22 cellular contexts compared by ENCODE assay signal in the genomic region with DNA sequence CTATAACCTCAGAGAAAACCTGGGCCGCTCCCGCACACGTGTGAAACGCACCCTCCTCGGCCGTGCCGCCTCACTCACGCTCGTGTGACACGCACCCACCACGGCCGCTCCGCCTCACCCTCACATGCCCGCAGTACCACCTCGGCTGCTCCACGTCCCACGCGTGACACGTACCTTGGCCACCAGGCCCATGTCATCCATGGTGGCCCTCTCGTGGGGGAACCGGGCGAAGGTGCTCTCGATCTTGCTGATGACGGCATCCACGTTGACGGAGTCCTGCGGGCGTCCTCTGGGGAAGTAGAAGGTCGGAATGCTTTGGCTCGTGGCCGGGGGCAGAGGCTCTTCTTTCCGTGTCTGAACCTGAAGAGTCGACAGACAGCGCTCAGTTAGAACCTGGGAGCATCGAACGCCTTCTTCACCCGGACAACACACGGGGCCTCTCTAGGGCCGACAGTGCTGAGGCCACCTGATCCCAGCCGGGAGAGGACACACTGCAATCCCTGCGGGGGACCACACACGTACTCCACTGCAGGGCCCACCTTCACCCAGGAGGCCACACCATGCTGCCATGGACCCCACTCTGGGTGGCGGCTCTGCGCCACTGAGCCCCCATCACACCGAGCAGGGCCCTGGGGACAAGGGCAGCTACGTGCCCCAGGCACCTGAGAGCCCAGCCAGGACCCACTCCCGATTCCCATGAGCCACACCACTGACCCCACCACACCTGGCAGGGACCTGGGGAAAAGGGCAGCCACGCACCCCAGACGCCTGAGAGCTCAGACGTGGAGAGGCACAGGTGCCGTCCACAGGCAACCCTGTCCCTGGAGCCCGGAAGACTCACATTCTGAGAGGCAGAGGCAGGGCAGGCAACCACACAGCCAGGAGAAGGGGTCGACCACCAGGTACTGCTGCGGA. TPM values are rescaled to one million over a fixed set of nuclear protein-coding genes. Genes with fewer than 3 reads are reported as not detected.
DNase-seq lines count a peak whose midpoint lies in the region; ATAC-seq, FAIRE-seq and TF ChIP-seq lines count a peak whose summit lies in the region.
"Had no signal": no experiment of that assay in that cellular context is flagged by ENCODE, and none has a peak within 500 bp of the region (broad histone marks: within the 10 kb centered on the region; RNA-seq: fewer than 3 reads in every experiment).

No MANE protein-coding gene starts in this region.

- H3K27me3 Mint-ChIP-seq in stimulated activated naive CD8-positive, alpha-beta T cell treated with anti-CD3 and anti-CD28 coated beads, Interleukin-15, amount 100 ng/mL, for 72 hours = no peaks in the 10 kb centered on the region
- H3K27me3 Mint-ChIP-seq: CD4-positive, alpha-beta T cell had no signal

- H4K5ac ChIP-seq in H1 (ENCODE audit: insufficient read length, low read depth, low read length) = no peak overlapping the region

- peaks cover 0 to 4% of the 10 kb centered on the region in 2 experiments; a peak in 1 of 4 replicates for H3K9me3 ChIP-seq in H1 (ENCODE audit: insufficient read depth in 2 of 2, low read depth in 1 of 2, low read length in 1 of 2)
- H3K9me3 ChIP-seq in HepG2 (ENCODE audit: low read length) = no peaks in the 10 kb centered on the region

- no peak overlapping the region for H2BK120ac ChIP-seq in H1 (replicated peaks; ENCODE audit: low read depth, low read length)

- TF ChIP-seq CTCF in H1 (IDR thresholded peaks at IDR 0.05; ENCODE audit: control extremely low read depth in 1 of 3, insufficient read depth in 1 of 3, low read depth in 1 of 3, low read length in 3 of 3) (no peak), HepG2 (CRISPR knock-in tag; IDR thresholded peaks at IDR 0.05) (no peak)

- H3K27ac ChIP-seq in H1 (ENCODE audit: low read depth, low read length) (no peak overlapping the region), HepG2 (ENCODE audit: extremely low read length, insufficient read depth, low read length) (no peak overlapping the region)
- H3K27ac ChIP-seq: A549, GM23248 had no signal

- ATAC-seq in HepG2 = no peak; the same call in 2 of the 3 replicates
- ATAC-seq in stimulated activated effector memory CD8-positive, alpha-beta T cell treated with anti-CD3 and anti-CD28 coated beads, Interleukin-12 subunit alpha, Interleukin-12 subunit beta, amount 100 ng/mL, for 72 hours = peak; percentile 20
- no peak for ATAC-seq in stimulated activated naive CD8-positive, alpha-beta T cell treated with anti-CD3 and anti-CD28 coated beads, Interleukin-15, amount 100 ng/mL, for 72 hours
- ATAC-seq: A549, GM12878 had no signal

- no peak for FAIRE-seq in H1 (lab: Jason Lieb, UNC)
- no peak for FAIRE-seq in HepG2 (lab: Jason Lieb, UNC)
- FAIRE-seq: A549, GM12878, RCC 7860 had no signal

- peak overlapping the region; percentile 68; the same call in 1 of the 2 replicates for H4K8ac ChIP-seq in H1 (ENCODE audit: extremely low read depth, insufficient read depth, low read length)

- no peak overlapping the region for H2AFZ ChIP-seq in H1 (ENCODE audit: low read length)
- H2AFZ ChIP-seq in HepG2 (ENCODE audit: low read length) = no peak overlapping the region
- H2AFZ ChIP-seq: GM23248 had no signal

- H3K4ac ChIP-seq in H1 (replicated peaks; ENCODE audit: insufficient read length, low read depth, low read length) = no peak overlapping the region

- peaks cover 4 to 24% (median 15%) of the 10 kb centered on the region in 4 experiments; a peak in 6 of 8 replicates for H3K36me3 ChIP-seq in H1 (ENCODE audit: control insufficient read depth in 2 of 4, insufficient read depth in 4 of 4, low read length in 3 of 4)
- H3K36me3 ChIP-seq in HepG2 (replicated peaks in 1 of 2; ENCODE audit: control insufficient read depth in 1 of 2, insufficient read depth in 2 of 2, low read length in 2 of 2) = peaks cover 2 to 10% of the 10 kb centered on the region in 2 experiments; a peak in 1 of 5 replicates

- no peaks in the 10 kb centered on the region for H3K23me2 ChIP-seq in H1 (ENCODE audit: low read depth, low read length)

- H3K4me1 ChIP-seq in H1 (replicated peaks in 1 of 4; ENCODE audit: control insufficient read depth in 3 of 4, insufficient read depth in 4 of 4, low read length in 3 of 4) (no peaks in the 10 kb centered on the region), HepG2 (ENCODE audit: insufficient read depth, low read length) (no peaks in the 10 kb centered on the region)
- H3K4me1 ChIP-seq: Caco-2 had no signal

- peaks cover 0 to 51% of the 10 kb centered on the region in 2 experiments; a peak in 2 of 4 replicates for H3K79me2 ChIP-seq in H1 (ENCODE audit: control insufficient read depth in 1 of 2, insufficient read depth in 2 of 2, low read length in 2 of 2)
- H3K79me2 ChIP-seq in HepG2 (ENCODE audit: insufficient read depth, low read length) = no peaks in the 10 kb centered on the region

- POLR2A ChIA-PET in H1 (lab: Charles Lee; ENCODE audit: partially characterized antibody) = no interaction called here
- POLR2A ChIA-PET in HepG2 (lab: Yijun Ruan, JAX) = no interaction called here

- H2AK5ac ChIP-seq in H1 (ENCODE audit: low read depth, low read length) = no peak overlapping the region

- H2BK12ac ChIP-seq in H1 (ENCODE audit: low read depth, low read length) = no peak overlapping the region

- H3K9ac ChIP-seq in H1 (replicated peaks in 1 of 4; ENCODE audit: extremely low read depth in 1 of 4, low read depth in 3 of 4, low read length in 3 of 4) = no peak overlapping the region
- H3K9ac ChIP-seq in HepG2 (ENCODE audit: insufficient read depth, low read depth, low read length) = no peak overlapping the region
- H3K9ac ChIP-seq: GM23248 had no signal

- CTCF ChIA-PET in H1 (lab: Charles Lee; ENCODE audit: partially characterized antibody) (no interaction called here), HepG2 (lab: Yijun Ruan, JAX; ENCODE audit: low intra/inter-chr PET ratio, low total read pairs) (no interaction called here)

- no peak for TF ChIP-seq POLR2A in H1 (IDR thresholded peaks at IDR 0.05; ENCODE audit: control extremely low read depth in 1 of 2, low read depth in 2 of 2, low read length in 2 of 2)
- no peak for TF ChIP-seq POLR2A in HepG2 (IDR thresholded peaks at IDR 0.05; ENCODE audit: insufficient read depth in 1 of 2, low read depth in 2 of 2, low read length in 2 of 2)

- peaks cover 27% of the 10 kb centered on the region for H3K4me1 Mint-ChIP-seq in stimulated activated effector memory CD8-positive, alpha-beta T cell treated with anti-CD3 and anti-CD28 coated beads, Interleukin-12 subunit alpha, Interleukin-12 subunit beta, amount 100 ng/mL, for 72 hours
- H3K4me1 Mint-ChIP-seq in stimulated activated naive CD8-positive, alpha-beta T cell treated with anti-CD3 and anti-CD28 coated beads, Interleukin-15, amount 100 ng/mL, for 72 hours = peaks cover 30% of the 10 kb centered on the region

- H4K91ac ChIP-seq in H1 (replicated peaks; ENCODE audit: insufficient read length, low read length) = no peak overlapping the region

- H3K14ac ChIP-seq in H1 (ENCODE audit: insufficient read length) = no peak overlapping the region

- no peak for TF ChIP-seq RAD21 in H1 (IDR thresholded peaks at IDR 0.05 in 1 of 2, conservative IDR thresholded peaks at IDR 0.05 in 1 of 2; ENCODE audit: low read depth in 2 of 2, low read length in 2 of 2)
- no peak for TF ChIP-seq RAD21 in HepG2 (CRISPR knock-in tag; IDR thresholded peaks at IDR 0.05)

- TF ChIP-seq EP300 in H1 (IDR thresholded peaks at IDR 0.05; ENCODE audit: borderline replicate concordance in 1 of 2, low read depth in 2 of 2, low read length in 2 of 2) (no peak), HepG2 (IDR thresholded peaks at IDR 0.05; ENCODE audit: low read depth in 2 of 2, low read length in 2 of 2) (no peak), HepG2 (CRISPR knock-in tag; IDR thresholded peaks at IDR 0.05; ENCODE audit: borderline replicate concordance) (no peak)

- H3K27me3 ChIP-seq in H1 (replicated peaks in 1 of 4; ENCODE audit: control insufficient read depth in 3 of 4, extremely low read depth in 1 of 4, insufficient read depth in 3 of 4, low read length in 3 of 4) = no peaks in the 10 kb centered on the region
- H3K27me3 ChIP-seq in HepG2 (ENCODE audit: control insufficient read depth in 1 of 2, insufficient read depth in 2 of 2, low read length in 2 of 2) = no peaks in the 10 kb centered on the region

- no peak overlapping the region for H2BK15ac ChIP-seq in H1 (ENCODE audit: low read length)

- peaks cover 21% of the 10 kb centered on the region for H3K79me1 ChIP-seq in H1 (ENCODE audit: low read depth, low read length)

- H3K18ac ChIP-seq in H1 (ENCODE audit: extremely low read depth, low read length) = no peak overlapping the region

- no TSS peak for BruUV-seq in HepG2 (replicated peaks; lab: Mats Ljungman, UMichigan)

- H4K20me1 ChIP-seq in H1 (replicated peaks in 1 of 2; ENCODE audit: control insufficient read depth in 1 of 2, insufficient read depth in 2 of 2, low read length in 2 of 2) (peaks cover 3 to 17% of the 10 kb centered on the region in 2 experiments), HepG2 (ENCODE audit: insufficient read depth, low read length) (0 out of 2 replicates have a peak, but pooled peaks cover 2% of the 10 kb centered on the region)

- no peak overlapping the region for H3K4me3 Mint-ChIP-seq in stimulated activated effector memory CD8-positive, alpha-beta T cell treated with anti-CD3 and anti-CD28 coated beads, Interleukin-12 subunit alpha, Interleukin-12 subunit beta, amount 100 ng/mL, for 72 hours
- no peak overlapping the region for H3K4me3 Mint-ChIP-seq in stimulated activated naive CD8-positive, alpha-beta T cell treated with anti-CD3 and anti-CD28 coated beads, Interleukin-15, amount 100 ng/mL, for 72 hours
- H3K4me3 Mint-ChIP-seq: CD4-positive, alpha-beta T cell had no signal

- no peaks in the 10 kb centered on the region for H3K36me3 Mint-ChIP-seq in stimulated activated effector memory CD8-positive, alpha-beta T cell treated with anti-CD3 and anti-CD28 coated beads, Interleukin-12 subunit alpha, Interleukin-12 subunit beta, amount 100 ng/mL, for 72 hours

- H2BK5ac ChIP-seq in H1 (ENCODE audit: low read depth, low read length) = no peak overlapping the region; the same call in 1 of the 2 replicates

- H3K9me3 Mint-ChIP-seq in stimulated activated effector memory CD8-positive, alpha-beta T cell treated with anti-CD3 and anti-CD28 coated beads, Interleukin-12 subunit alpha, Interleukin-12 subunit beta, amount 100 ng/mL, for 72 hours = peaks cover 6% of the 10 kb centered on the region
- H3K9me3 Mint-ChIP-seq in stimulated activated naive CD8-positive, alpha-beta T cell treated with anti-CD3 and anti-CD28 coated beads, Interleukin-15, amount 100 ng/mL, for 72 hours = peaks cover 23 to 47% of the 10 kb centered on the region in 2 donors
- H3K9me3 Mint-ChIP-seq: CD4-positive, alpha-beta T cell had no signal

- no peak overlapping the region for H3K4me2 ChIP-seq in H1 (ENCODE audit: insufficient read depth in 1 of 2, low read depth in 2 of 2, low read length in 2 of 2)
- no peak overlapping the region for H3K4me2 ChIP-seq in HepG2 (ENCODE audit: low read depth, low read length)
- H3K4me2 ChIP-seq: A549 had no signal

- intact Hi-C loops in HepG2 (cut with micrococcal nuclease; ENCODE audit: unreplicated experiment) = no loop called here

- DNase-seq in D341Med (ENCODE audit: low spot score) (peak; percentile 22), H1 (ENCODE audit: low read depth in 1 of 2, low spot score in 2 of 2) (no peak), HepG2 (ENCODE audit: low spot score) (no peak), RPMI8226 (no peak), HPDE6-E6E7 (ENCODE audit: extremely low spot score) (no peak)
- DNase-seq in stimulated activated effector memory CD8-positive, alpha-beta T cell treated with anti-CD3 and anti-CD28 coated beads, Interleukin-12 subunit alpha, Interleukin-12 subunit beta, amount 100 ng/mL, for 72 hours (ENCODE audit: low spot score in 2 of 2) = no peak
- DNase-seq in stimulated activated naive CD8-positive, alpha-beta T cell treated with anti-CD3 and anti-CD28 coated beads, Interleukin-15, amount 100 ng/mL, for 72 hours = no peak
- DNase-seq: Caco-2; CD4-positive, alpha-beta T cell; EL; GM23248; KG1; NCI-H1105 treated with DMSO at 0.1 percent for 48 hours; NCI-H1694; NCI-H2081 treated with DMSO at 0.1 percent for 48 hours; NCI-H446 treated with DMSO at 0.1 percent for 48 hours; NCI-H69; NK-92 treated with Interleukin-12 subunit alpha and Interleukin-12 subunit beta, amount 100 ng/mL, for 24 hours; SIG-M5 had no signal

- H3K56ac ChIP-seq in H1 (replicated peaks; ENCODE audit: insufficient read length, low read depth, low read length) = no peak overlapping the region

- H3K23ac ChIP-seq in H1 (ENCODE audit: insufficient read length) = no peak overlapping the region

- in situ Hi-C loops in HepG2 (cut with HindIII; ENCODE audit: extremely low pct_ligation_motif_present, low pct_unique_long_range_greater_than_20kb) = no loop called here

- no peak overlapping the region for H3K27ac Mint-ChIP-seq in stimulated activated effector memory CD8-positive, alpha-beta T cell treated with anti-CD3 and anti-CD28 coated beads, Interleukin-12 subunit alpha, Interleukin-12 subunit beta, amount 100 ng/mL, for 72 hours
- peak overlapping the region in 1 of 2 donors; percentile 80 for H3K27ac Mint-ChIP-seq in stimulated activated naive CD8-positive, alpha-beta T cell treated with anti-CD3 and anti-CD28 coated beads, Interleukin-15, amount 100 ng/mL, for 72 hours
- H3K27ac Mint-ChIP-seq: CD4-positive, alpha-beta T cell had no signal

- WGBS in H1 (ENCODE audit: extremely low coverage in 1 of 2, insufficient coverage in 1 of 2, insufficient read length in 1 of 2, insufficient replicate concordance in 2 of 2, low coverage in 1 of 2, low lambda C conversion rate in 2 of 2, missing lambda C conversion rate in 1 of 2), 2 experiments = 94% methylated on average over 40 of the region's 54 CpGs; no CpG with 5 or more reads in 1 of the 2 experiments
- WGBS in HepG2 (ENCODE audit: low lambda C conversion rate) = 97% methylated on average over 39 of the region's 54 CpGs

- no peak overlapping the region for H2BK20ac ChIP-seq in H1 (ENCODE audit: low read length)

- H3K4me3 ChIP-seq in H1 (ENCODE audit: extremely low read depth in 1 of 4, insufficient read depth in 2 of 4, low read depth in 3 of 4, low read length in 4 of 4) = no peak overlapping the region
- H3K4me3 ChIP-seq in HepG2 (replicated peaks in 1 of 3; ENCODE audit: insufficient read depth in 1 of 3, low read depth in 2 of 3, low read length in 3 of 3) = no peak overlapping the region
- H3K4me3 ChIP-seq: A549, GM12878, GM23248 had no signal

RNA-seq across cellular contexts. Expression of a gene that starts 25.2 kb away (rescaled TPM):
- total RNA-seq in H1 (2021; fragmentation: NEBNext Ultra II Directional; extraction: Animal tissue kit (Norgen Biotek cat#: 25700)) = 84.3 and 86.7 TPM in 2 replicates
- polyA plus RNA-seq in H1 (2011; rRNA removed) (47.6 and 80.1 TPM in 2 replicates), HepG2 (2011; rRNA removed) (21.4 and 26.0 TPM in 2 replicates)
- 74.0 TPM for polyA plus RNA-seq in H1 (2011; cell fraction: cytosol; rRNA removed)
- 265 TPM for polyA plus RNA-seq in H1 (2011; cell fraction: nucleus; rRNA removed)
- polyA plus RNA-seq in H1 (2012, experiment 1 of 2) = 46.6 to 79.9 TPM (median 73.3 TPM) in 4 replicates
- 48.0 TPM for polyA plus RNA-seq in H1 (2012, experiment 2 of 2)
- 41.6 TPM for polyA plus RNA-seq in H1 (2013, experiment 1 of 2)
- polyA plus RNA-seq in H1 (2013, experiment 2 of 2) = 37.4 TPM
- polyA minus RNA-seq in H1 (2011; rRNA and poly(A)+ RNA removed) = 39.1 and 49.9 TPM in 2 replicates
- 56.4 TPM for polyA minus RNA-seq in H1 (2011; cell fraction: cytosol; rRNA and poly(A)+ RNA removed)
- 122 TPM for polyA minus RNA-seq in H1 (2011; cell fraction: nucleus; rRNA and poly(A)+ RNA removed)
- 10.2 and 17.0 TPM in 2 replicates for total RNA-seq in HepG2 (2016; rRNA removed; fragmentation: Illumina TruSeq; extraction: Trizol)
- total RNA-seq in HepG2 (2016; cell fraction: cytosol; rRNA removed; fragmentation: Illumina TruSeq; extraction: Trizol; ENCODE audit: low read depth) = 40.0 and 45.6 TPM in 2 replicates
- 9.9 and 18.2 TPM in 2 replicates for total RNA-seq in HepG2 (2016; cell fraction: insoluble cytoplasmic fraction; rRNA removed; fragmentation: Illumina TruSeq; extraction: Trizol)
- total RNA-seq in HepG2 (2016; cell fraction: membrane; rRNA removed; fragmentation: Illumina TruSeq; extraction: Trizol) = 24.0 and 29.4 TPM in 2 replicates
- 16.8 and 20.3 TPM in 2 replicates for total RNA-seq in HepG2 (2016; cell fraction: nucleus; rRNA removed; fragmentation: Illumina TruSeq; extraction: Trizol)
- polyA plus RNA-seq in HepG2 (2011; cell fraction: cytosol; rRNA removed) = 12.7 and 19.9 TPM in 2 replicates
- polyA plus RNA-seq in HepG2 (2011; cell fraction: nucleus; rRNA removed) = 123 and 149 TPM in 2 replicates
- polyA plus RNA-seq in HepG2 (2012) = 9.5 and 14.7 TPM in 2 replicates
- polyA plus RNA-seq in HepG2 (2016; cell fraction: cytosol; fragmentation: Illumina TruSeq; extraction: Trizol; ENCODE audit: low read depth) = 4.1 and 5.7 TPM in 2 replicates
- polyA plus RNA-seq in HepG2 (2016; cell fraction: insoluble cytoplasmic fraction; fragmentation: Illumina TruSeq; extraction: Trizol; ENCODE audit: low read depth) = 11.5 and 12.7 TPM in 2 replicates
- 7.1 and 8.7 TPM in 2 replicates for polyA plus RNA-seq in HepG2 (2016; cell fraction: membrane; fragmentation: Illumina TruSeq; extraction: Trizol; ENCODE audit: low read depth)
- 43.6 and 49.3 TPM in 2 replicates for polyA plus RNA-seq in HepG2 (2016; cell fraction: nucleus; fragmentation: Illumina TruSeq; extraction: Trizol; ENCODE audit: insufficient read depth, low read depth)
- polyA minus RNA-seq in HepG2 (2011; rRNA and poly(A)+ RNA removed; ENCODE audit: low replicate concordance) = 25.0 and 39.8 TPM in 2 replicates
- 13.1 and 17.1 TPM in 2 replicates for polyA minus RNA-seq in HepG2 (2011; cell fraction: cytosol; rRNA and poly(A)+ RNA removed)
- polyA minus RNA-seq in HepG2 (2011; cell fraction: nucleus; rRNA and poly(A)+ RNA removed) = 23.4 and 29.1 TPM in 2 replicates

RNA-seq across cellular contexts. Expression of a gene that starts 42.9 kb away (rescaled TPM):
- total RNA-seq in H1 (2021; fragmentation: NEBNext Ultra II Directional; extraction: Animal tissue kit (Norgen Biotek cat#: 25700)) = 55.4 and 57.1 TPM in 2 replicates
- polyA plus RNA-seq in H1 (2011; rRNA removed) = 33.9 and 59.0 TPM in 2 replicates
- polyA plus RNA-seq in H1 (2011; cell fraction: cytosol; rRNA removed) = 56.3 TPM
- 61.5 TPM for polyA plus RNA-seq in H1 (2011; cell fraction: nucleus; rRNA removed)
- 26.6 to 55.2 TPM (median 54.8 TPM) in 4 replicates for polyA plus RNA-seq in H1 (2012, experiment 1 of 2)
- 40.7 TPM for polyA plus RNA-seq in H1 (2012, experiment 2 of 2)
- 35.4 TPM for polyA plus RNA-seq in H1 (2013, experiment 1 of 2)
- 32.3 TPM for polyA plus RNA-seq in H1 (2013, experiment 2 of 2)
- 17.9 and 18.5 TPM in 2 replicates for polyA minus RNA-seq in H1 (2011; rRNA and poly(A)+ RNA removed)
- polyA minus RNA-seq in H1 (2011; cell fraction: cytosol; rRNA and poly(A)+ RNA removed) = 23.8 TPM
- polyA minus RNA-seq in H1 (2011; cell fraction: nucleus; rRNA and poly(A)+ RNA removed) = 18.8 TPM
- total RNA-seq in HepG2 (2016; rRNA removed; fragmentation: Illumina TruSeq; extraction: Trizol) = 35.6 and 39.6 TPM in 2 replicates
- total RNA-seq in HepG2 (2016; cell fraction: cytosol; rRNA removed; fragmentation: Illumina TruSeq; extraction: Trizol; ENCODE audit: low read depth) = 33.9 and 34.6 TPM in 2 replicates
- 32.3 and 41.0 TPM in 2 replicates for total RNA-seq in HepG2 (2016; cell fraction: insoluble cytoplasmic fraction; rRNA removed; fragmentation: Illumina TruSeq; extraction: Trizol)
- total RNA-seq in HepG2 (2016; cell fraction: membrane; rRNA removed; fragmentation: Illumina TruSeq; extraction: Trizol) = 50.6 and 52.4 TPM in 2 replicates
- 17.0 and 20.4 TPM in 2 replicates for total RNA-seq in HepG2 (2016; cell fraction: nucleus; rRNA removed; fragmentation: Illumina TruSeq; extraction: Trizol)
- polyA plus RNA-seq in HepG2 (2011; rRNA removed) = 20.2 and 22.1 TPM in 2 replicates
- 18.4 and 31.3 TPM in 2 replicates for polyA plus RNA-seq in HepG2 (2011; cell fraction: cytosol; rRNA removed)
- 29.4 and 36.8 TPM in 2 replicates for polyA plus RNA-seq in HepG2 (2011; cell fraction: nucleus; rRNA removed)
- polyA plus RNA-seq in HepG2 (2012) = 16.6 and 18.3 TPM in 2 replicates
- 46.6 and 50.3 TPM in 2 replicates for polyA plus RNA-seq in HepG2 (2016; cell fraction: cytosol; fragmentation: Illumina TruSeq; extraction: Trizol; ENCODE audit: low read depth)
- polyA plus RNA-seq in HepG2 (2016; cell fraction: insoluble cytoplasmic fraction; fragmentation: Illumina TruSeq; extraction: Trizol; ENCODE audit: low read depth) = 38.1 and 42.7 TPM in 2 replicates
- polyA plus RNA-seq in HepG2 (2016; cell fraction: membrane; fragmentation: Illumina TruSeq; extraction: Trizol; ENCODE audit: low read depth) = 50.6 and 54.4 TPM in 2 replicates
- polyA plus RNA-seq in HepG2 (2016; cell fraction: nucleus; fragmentation: Illumina TruSeq; extraction: Trizol; ENCODE audit: insufficient read depth, low read depth) = 41.5 and 48.9 TPM in 2 replicates
- 14.7 and 27.7 TPM in 2 replicates for polyA minus RNA-seq in HepG2 (2011; rRNA and poly(A)+ RNA removed; ENCODE audit: low replicate concordance)
- 10.6 and 14.2 TPM in 2 replicates for polyA minus RNA-seq in HepG2 (2011; cell fraction: cytosol; rRNA and poly(A)+ RNA removed)
- 4.7 and 7.2 TPM in 2 replicates for polyA minus RNA-seq in HepG2 (2011; cell fraction: nucleus; rRNA and poly(A)+ RNA removed)
